ENCODE assay signal across 1 cellular context in the genomic region with DNA sequence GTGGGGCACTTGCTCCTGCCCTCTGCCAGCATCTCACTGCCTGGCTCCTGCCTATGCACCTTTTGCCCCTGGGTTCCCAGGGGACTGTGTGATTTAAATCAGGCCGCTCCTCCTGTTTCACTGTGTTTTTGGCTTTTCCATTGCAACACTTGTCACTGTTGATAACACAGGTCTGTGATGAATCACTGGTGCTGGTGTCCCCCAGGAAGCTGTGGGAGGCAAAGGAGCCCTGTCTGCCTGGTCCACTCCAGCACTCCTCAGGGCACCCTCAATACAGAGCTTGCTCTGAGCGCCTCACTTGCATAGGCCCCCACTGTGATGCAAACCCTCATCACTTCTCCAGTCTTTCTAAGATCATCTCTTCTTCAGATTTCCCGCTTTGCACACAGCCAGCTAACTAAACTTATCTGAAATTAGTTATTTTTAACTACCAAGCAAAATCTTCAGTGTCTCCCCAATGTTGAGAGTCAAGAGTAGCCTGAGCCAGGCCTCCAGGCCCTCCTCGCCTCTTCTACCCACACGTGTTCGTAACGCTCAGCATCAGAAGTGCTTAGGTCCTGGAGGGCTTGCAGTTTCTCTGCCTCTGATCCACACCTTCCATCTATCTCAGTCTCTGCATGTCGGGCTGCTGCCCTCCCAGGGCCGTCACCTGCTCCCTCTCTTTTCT.
TF ChIP-seq lines count a peak whose summit lies in the region.

No MANE protein-coding gene starts in this region.

TF ChIP-seq in HCT116, 20 proteins besides CTCF, POLR2A, EP300 and RAD21 (continued from another document):
- TF ChIP-seq, protein P1, sequence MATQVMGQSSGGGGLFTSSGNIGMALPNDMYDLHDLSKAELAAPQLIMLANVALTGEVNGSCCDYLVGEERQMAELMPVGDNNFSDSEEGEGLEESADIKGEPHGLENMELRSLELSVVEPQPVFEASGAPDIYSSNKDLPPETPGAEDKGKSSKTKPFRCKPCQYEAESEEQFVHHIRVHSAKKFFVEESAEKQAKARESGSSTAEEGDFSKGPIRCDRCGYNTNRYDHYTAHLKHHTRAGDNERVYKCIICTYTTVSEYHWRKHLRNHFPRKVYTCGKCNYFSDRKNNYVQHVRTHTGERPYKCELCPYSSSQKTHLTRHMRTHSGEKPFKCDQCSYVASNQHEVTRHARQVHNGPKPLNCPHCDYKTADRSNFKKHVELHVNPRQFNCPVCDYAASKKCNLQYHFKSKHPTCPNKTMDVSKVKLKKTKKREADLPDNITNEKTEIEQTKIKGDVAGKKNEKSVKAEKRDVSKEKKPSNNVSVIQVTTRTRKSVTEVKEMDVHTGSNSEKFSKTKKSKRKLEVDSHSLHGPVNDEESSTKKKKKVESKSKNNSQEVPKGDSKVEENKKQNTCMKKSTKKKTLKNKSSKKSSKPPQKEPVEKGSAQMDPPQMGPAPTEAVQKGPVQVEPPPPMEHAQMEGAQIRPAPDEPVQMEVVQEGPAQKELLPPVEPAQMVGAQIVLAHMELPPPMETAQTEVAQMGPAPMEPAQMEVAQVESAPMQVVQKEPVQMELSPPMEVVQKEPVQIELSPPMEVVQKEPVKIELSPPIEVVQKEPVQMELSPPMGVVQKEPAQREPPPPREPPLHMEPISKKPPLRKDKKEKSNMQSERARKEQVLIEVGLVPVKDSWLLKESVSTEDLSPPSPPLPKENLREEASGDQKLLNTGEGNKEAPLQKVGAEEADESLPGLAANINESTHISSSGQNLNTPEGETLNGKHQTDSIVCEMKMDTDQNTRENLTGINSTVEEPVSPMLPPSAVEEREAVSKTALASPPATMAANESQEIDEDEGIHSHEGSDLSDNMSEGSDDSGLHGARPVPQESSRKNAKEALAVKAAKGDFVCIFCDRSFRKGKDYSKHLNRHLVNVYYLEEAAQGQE (IDR thresholded peaks at IDR 0.05; ENCODE audit: low read depth), result no peak
- TF ChIP-seq EZH2 (IDR thresholded peaks at IDR 0.05), result no peak
- TF ChIP-seq SIN3A (IDR thresholded peaks at IDR 0.05; ENCODE audit: low read depth), result no peak
- TF ChIP-seq ZNF274 (IDR thresholded peaks at IDR 0.05; ENCODE audit: low read depth, low read length), result no peak
- no peak for TF ChIP-seq YY1 (IDR thresholded peaks at IDR 0.05; ENCODE audit: extremely low read depth, insufficient replicate concordance, low read depth, low read length)
- no peak for TF ChIP-seq SP1 (IDR thresholded peaks at IDR 0.05; ENCODE audit: low read depth)
